In the genomic region with DNA sequence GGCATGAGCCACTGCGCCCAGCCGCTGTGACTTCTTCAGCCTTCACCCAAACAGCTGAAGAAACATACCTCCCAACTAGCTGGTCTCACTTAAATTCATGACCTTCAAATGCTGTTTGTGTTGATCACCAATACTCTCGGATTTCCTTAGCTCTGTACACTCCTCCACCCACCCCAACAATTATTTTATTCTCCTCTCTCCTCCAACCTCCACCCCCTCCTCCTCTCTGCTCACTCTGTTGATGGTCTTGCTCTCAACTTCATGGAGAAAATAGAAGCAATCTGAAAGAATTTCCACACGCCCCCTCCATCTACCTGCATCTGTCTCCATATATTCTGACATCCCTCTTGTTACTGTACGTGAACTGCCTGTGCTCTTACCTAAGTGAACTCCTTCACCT, we compare ENCODE assay signal across 1 cellular context.
TF ChIP-seq lines count a peak whose summit lies in the region.

No MANE protein-coding gene starts in this region.

TF ChIP-seq in WTC11, 78 proteins besides CTCF, POLR2A, EP300 and RAD21 (continued from another document):
- TF ChIP-seq, protein P1, sequence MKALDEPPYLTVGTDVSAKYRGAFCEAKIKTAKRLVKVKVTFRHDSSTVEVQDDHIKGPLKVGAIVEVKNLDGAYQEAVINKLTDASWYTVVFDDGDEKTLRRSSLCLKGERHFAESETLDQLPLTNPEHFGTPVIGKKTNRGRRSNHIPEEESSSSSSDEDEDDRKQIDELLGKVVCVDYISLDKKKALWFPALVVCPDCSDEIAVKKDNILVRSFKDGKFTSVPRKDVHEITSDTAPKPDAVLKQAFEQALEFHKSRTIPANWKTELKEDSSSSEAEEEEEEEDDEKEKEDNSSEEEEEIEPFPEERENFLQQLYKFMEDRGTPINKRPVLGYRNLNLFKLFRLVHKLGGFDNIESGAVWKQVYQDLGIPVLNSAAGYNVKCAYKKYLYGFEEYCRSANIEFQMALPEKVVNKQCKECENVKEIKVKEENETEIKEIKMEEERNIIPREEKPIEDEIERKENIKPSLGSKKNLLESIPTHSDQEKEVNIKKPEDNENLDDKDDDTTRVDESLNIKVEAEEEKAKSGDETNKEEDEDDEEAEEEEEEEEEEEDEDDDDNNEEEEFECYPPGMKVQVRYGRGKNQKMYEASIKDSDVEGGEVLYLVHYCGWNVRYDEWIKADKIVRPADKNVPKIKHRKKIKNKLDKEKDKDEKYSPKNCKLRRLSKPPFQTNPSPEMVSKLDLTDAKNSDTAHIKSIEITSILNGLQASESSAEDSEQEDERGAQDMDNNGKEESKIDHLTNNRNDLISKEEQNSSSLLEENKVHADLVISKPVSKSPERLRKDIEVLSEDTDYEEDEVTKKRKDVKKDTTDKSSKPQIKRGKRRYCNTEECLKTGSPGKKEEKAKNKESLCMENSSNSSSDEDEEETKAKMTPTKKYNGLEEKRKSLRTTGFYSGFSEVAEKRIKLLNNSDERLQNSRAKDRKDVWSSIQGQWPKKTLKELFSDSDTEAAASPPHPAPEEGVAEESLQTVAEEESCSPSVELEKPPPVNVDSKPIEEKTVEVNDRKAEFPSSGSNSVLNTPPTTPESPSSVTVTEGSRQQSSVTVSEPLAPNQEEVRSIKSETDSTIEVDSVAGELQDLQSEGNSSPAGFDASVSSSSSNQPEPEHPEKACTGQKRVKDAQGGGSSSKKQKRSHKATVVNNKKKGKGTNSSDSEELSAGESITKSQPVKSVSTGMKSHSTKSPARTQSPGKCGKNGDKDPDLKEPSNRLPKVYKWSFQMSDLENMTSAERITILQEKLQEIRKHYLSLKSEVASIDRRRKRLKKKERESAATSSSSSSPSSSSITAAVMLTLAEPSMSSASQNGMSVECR (CRISPR knock-in tag; IDR thresholded peaks at IDR 0.05; ENCODE audit: borderline replicate concordance) = no peak
- TF ChIP-seq, protein P2, sequence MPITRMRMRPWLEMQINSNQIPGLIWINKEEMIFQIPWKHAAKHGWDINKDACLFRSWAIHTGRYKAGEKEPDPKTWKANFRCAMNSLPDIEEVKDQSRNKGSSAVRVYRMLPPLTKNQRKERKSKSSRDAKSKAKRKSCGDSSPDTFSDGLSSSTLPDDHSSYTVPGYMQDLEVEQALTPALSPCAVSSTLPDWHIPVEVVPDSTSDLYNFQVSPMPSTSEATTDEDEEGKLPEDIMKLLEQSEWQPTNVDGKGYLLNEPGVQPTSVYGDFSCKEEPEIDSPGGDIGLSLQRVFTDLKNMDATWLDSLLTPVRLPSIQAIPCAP (CRISPR knock-in tag; IDR thresholded peaks at IDR 0.05) = no peak
- TF ChIP-seq, protein P3, sequence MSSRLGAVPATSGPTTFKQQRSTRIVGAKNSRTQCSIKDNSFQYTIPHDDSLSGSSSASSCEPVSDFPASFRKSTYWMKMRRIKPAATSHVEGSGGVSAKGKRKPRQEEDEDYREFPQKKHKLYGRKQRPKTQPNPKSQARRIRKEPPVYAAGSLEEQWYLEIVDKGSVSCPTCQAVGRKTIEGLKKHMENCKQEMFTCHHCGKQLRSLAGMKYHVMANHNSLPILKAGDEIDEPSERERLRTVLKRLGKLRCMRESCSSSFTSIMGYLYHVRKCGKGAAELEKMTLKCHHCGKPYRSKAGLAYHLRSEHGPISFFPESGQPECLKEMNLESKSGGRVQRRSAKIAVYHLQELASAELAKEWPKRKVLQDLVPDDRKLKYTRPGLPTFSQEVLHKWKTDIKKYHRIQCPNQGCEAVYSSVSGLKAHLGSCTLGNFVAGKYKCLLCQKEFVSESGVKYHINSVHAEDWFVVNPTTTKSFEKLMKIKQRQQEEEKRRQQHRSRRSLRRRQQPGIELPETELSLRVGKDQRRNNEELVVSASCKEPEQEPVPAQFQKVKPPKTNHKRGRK (CRISPR knock-in tag; IDR thresholded peaks at IDR 0.05; ENCODE audit: borderline replicate concordance) = no peak
- no peak for TF ChIP-seq ETV6 (CRISPR knock-in tag; IDR thresholded peaks at IDR 0.05)
- no peak for TF ChIP-seq CREM (CRISPR knock-in tag; IDR thresholded peaks at IDR 0.05)
- TF ChIP-seq, protein P4, sequence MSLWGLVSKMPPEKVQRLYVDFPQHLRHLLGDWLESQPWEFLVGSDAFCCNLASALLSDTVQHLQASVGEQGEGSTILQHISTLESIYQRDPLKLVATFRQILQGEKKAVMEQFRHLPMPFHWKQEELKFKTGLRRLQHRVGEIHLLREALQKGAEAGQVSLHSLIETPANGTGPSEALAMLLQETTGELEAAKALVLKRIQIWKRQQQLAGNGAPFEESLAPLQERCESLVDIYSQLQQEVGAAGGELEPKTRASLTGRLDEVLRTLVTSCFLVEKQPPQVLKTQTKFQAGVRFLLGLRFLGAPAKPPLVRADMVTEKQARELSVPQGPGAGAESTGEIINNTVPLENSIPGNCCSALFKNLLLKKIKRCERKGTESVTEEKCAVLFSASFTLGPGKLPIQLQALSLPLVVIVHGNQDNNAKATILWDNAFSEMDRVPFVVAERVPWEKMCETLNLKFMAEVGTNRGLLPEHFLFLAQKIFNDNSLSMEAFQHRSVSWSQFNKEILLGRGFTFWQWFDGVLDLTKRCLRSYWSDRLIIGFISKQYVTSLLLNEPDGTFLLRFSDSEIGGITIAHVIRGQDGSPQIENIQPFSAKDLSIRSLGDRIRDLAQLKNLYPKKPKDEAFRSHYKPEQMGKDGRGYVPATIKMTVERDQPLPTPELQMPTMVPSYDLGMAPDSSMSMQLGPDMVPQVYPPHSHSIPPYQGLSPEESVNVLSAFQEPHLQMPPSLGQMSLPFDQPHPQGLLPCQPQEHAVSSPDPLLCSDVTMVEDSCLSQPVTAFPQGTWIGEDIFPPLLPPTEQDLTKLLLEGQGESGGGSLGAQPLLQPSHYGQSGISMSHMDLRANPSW (CRISPR knock-in tag; conservative IDR thresholded peaks at IDR 0.05; ENCODE audit: low read depth) = no peak
- no peak for TF ChIP-seq ZNF138 (CRISPR knock-in tag; conservative IDR thresholded peaks at IDR 0.05)
- TF ChIP-seq SMAD3 (CRISPR knock-in tag; IDR thresholded peaks at IDR 0.05; ENCODE audit: borderline replicate concordance) = no peak
- no peak for TF ChIP-seq SOX15 (CRISPR knock-in tag; IDR thresholded peaks at IDR 0.05)
- TF ChIP-seq ZNF396 (CRISPR knock-in tag; IDR thresholded peaks at IDR 0.05; ENCODE audit: borderline replicate concordance) = no peak
- TF ChIP-seq, protein P5, sequence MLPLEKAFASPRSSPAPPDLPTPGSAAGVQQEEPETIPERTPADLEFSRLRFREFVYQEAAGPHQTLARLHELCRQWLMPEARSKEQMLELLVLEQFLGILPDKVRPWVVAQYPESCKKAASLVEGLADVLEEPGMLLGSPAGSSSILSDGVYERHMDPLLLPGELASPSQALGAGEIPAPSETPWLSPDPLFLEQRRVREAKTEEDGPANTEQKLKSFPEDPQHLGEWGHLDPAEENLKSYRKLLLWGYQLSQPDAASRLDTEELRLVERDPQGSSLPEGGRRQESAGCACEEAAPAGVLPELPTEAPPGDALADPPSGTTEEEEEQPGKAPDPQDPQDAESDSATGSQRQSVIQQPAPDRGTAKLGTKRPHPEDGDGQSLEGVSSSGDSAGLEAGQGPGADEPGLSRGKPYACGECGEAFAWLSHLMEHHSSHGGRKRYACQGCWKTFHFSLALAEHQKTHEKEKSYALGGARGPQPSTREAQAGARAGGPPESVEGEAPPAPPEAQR (CRISPR knock-in tag; IDR thresholded peaks at IDR 0.05) = no peak
